Comparison of ENCODE assay signal across 23 cellular contexts in the genomic region with DNA sequence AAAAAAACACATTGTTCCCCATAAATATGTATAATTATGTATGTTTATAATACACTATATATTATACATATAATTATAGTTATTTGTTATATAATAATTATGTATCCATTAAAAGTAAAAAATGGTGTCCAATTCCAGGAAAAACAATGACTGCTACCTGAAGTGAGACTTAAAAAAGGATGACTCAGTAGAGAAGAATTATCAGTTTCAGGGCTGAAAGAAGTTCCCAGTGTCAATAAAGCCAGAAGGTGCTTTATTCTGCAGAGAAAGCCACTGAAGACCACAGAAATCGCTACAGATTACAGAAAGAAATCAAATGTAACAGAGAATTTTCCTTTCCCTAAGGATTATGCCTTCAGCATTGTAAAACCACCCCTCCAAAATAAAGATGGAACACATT. TPM values are rescaled to one million over a fixed set of nuclear protein-coding genes. Genes with fewer than 3 reads are reported as not detected.
"Had no signal": no experiment of that assay in that cellular context is flagged by ENCODE, and none has a peak within 500 bp of the region (broad histone marks: within the 10 kb centered on the region; RNA-seq: fewer than 3 reads in every experiment).

No MANE protein-coding gene starts in this region.

- DNase-seq: effector memory CD8-positive, alpha-beta T cell; esophagus squamous epithelium; foreskin fibroblast; glutamatergic neuron; immature natural killer cell; left cardiac atrium; left ventricle myocardium superior; naive thymus-derived CD4-positive, alpha-beta T cell; nephron progenitor cell; psoas muscle; spleen; stimulated activated CD4-positive, alpha-beta T cell treated with anti-CD3 and anti-CD28 coated beads, Interleukin-15, amount 100 ng/mL, for 24 hours; stimulated activated CD4-positive, alpha-beta T cell treated with anti-CD3 and anti-CD28 coated beads, Interleukin-1b, Interleukin-23, amount 100 ng/mL, for 48 hours; stimulated activated CD4-positive, alpha-beta T cell treated with anti-CD3 and anti-CD28 coated beads, Interleukin-4, amount 100 ng/mL, for 24 hours; tibial artery; upper lobe of left lung had no signal

- H3K27ac ChIP-seq: esophagus squamous epithelium, gastroesophageal sphincter, psoas muscle, spleen, tibial artery, upper lobe of left lung, vagina had no signal

- H3K36me3 Mint-ChIP-seq: immature natural killer cell; stimulated activated memory B cell treated with anti-CD40 and anti-IgM and Interleukin-4, amounts not matched to agents 10 μg/mL and 1 μg/mL and 100 μg/mL, for 72 hours had no signal

- H3K9me3 ChIP-seq: esophagus squamous epithelium, gastroesophageal sphincter, psoas muscle, tibial artery, upper lobe of left lung, vagina had no signal

- ATAC-seq: effector memory CD8-positive, alpha-beta T cell; gastroesophageal sphincter; left cardiac atrium; left ventricle myocardium superior; naive thymus-derived CD4-positive, alpha-beta T cell; psoas muscle; sciatic nerve; stimulated activated memory B cell treated with anti-CD40 and anti-IgM and Interleukin-4, amounts not matched to agents 10 μg/mL and 1 μg/mL and 100 μg/mL, for 72 hours had no signal

- H3K4me1 Mint-ChIP-seq: immature natural killer cell, nephron progenitor cell had no signal

- H3K4me1 ChIP-seq: esophagus squamous epithelium, gastroesophageal sphincter, psoas muscle, spleen, tibial artery, upper lobe of left lung, vagina had no signal

- H3K27ac Mint-ChIP-seq: dendritic cell treated with granulocyte-macrophage colony-stimulating factor and Interleukin-4, amounts not matched to agents 40 ng/mL and 50 ng/mL, for 4 days; effector memory CD8-positive, alpha-beta T cell; immature natural killer cell; naive thymus-derived CD4-positive, alpha-beta T cell; nephron progenitor cell; stimulated activated memory B cell treated with anti-CD40 and anti-IgM and Interleukin-4, amounts not matched to agents 10 μg/mL and 1 μg/mL and 100 μg/mL, for 72 hours; stimulated activated naive CD8-positive, alpha-beta T cell treated with anti-CD3 and anti-CD28 coated beads, Interleukin-15, Interleukin-2, amounts not matched to agents 100 ng/mL and 50 ng/mL, for 24 hours had no signal

- H3K4me3 Mint-ChIP-seq: dendritic cell treated with granulocyte-macrophage colony-stimulating factor and Interleukin-4, amounts not matched to agents 40 ng/mL and 50 ng/mL, for 4 days; effector memory CD8-positive, alpha-beta T cell; immature natural killer cell; naive thymus-derived CD4-positive, alpha-beta T cell; nephron progenitor cell; stimulated activated memory B cell treated with anti-CD40 and anti-IgM and Interleukin-4, amounts not matched to agents 10 μg/mL and 1 μg/mL and 100 μg/mL, for 72 hours; stimulated activated naive CD8-positive, alpha-beta T cell treated with anti-CD3 and anti-CD28 coated beads, Interleukin-15, Interleukin-2, amounts not matched to agents 100 ng/mL and 50 ng/mL, for 24 hours had no signal

- H3K9me3 Mint-ChIP-seq: dendritic cell treated with granulocyte-macrophage colony-stimulating factor and Interleukin-4, amounts not matched to agents 40 ng/mL and 50 ng/mL, for 4 days; effector memory CD8-positive, alpha-beta T cell; nephron progenitor cell; stimulated activated memory B cell treated with anti-CD40 and anti-IgM and Interleukin-4, amounts not matched to agents 10 μg/mL and 1 μg/mL and 100 μg/mL, for 72 hours had no signal

- H3K27me3 Mint-ChIP-seq: dendritic cell treated with granulocyte-macrophage colony-stimulating factor and Interleukin-4, amounts not matched to agents 40 ng/mL and 50 ng/mL, for 4 days; effector memory CD8-positive, alpha-beta T cell; naive thymus-derived CD4-positive, alpha-beta T cell; stimulated activated memory B cell treated with anti-CD40 and anti-IgM and Interleukin-4, amounts not matched to agents 10 μg/mL and 1 μg/mL and 100 μg/mL, for 72 hours; stimulated activated naive CD8-positive, alpha-beta T cell treated with anti-CD3 and anti-CD28 coated beads, Interleukin-15, Interleukin-2, amounts not matched to agents 100 ng/mL and 50 ng/mL, for 24 hours had no signal

- H3K4me3 ChIP-seq: esophagus squamous epithelium, gastroesophageal sphincter, lung, psoas muscle, spleen, tibial artery, upper lobe of left lung, vagina had no signal

- H3K27me3 ChIP-seq: esophagus squamous epithelium, gastroesophageal sphincter, spleen, tibial artery, upper lobe of left lung, vagina had no signal

- H3K36me3 ChIP-seq: esophagus squamous epithelium, gastroesophageal sphincter, spleen, tibial artery, upper lobe of left lung, vagina had no signal

RNA-seq across cellular contexts. Expression of gene ANKRD31, which starts 50.9 kb away (rescaled TPM):
- total RNA-seq: left ventricle myocardium superior had no signal
- polyA plus RNA-seq: immature natural killer cell had no signal
